In the genomic region with DNA sequence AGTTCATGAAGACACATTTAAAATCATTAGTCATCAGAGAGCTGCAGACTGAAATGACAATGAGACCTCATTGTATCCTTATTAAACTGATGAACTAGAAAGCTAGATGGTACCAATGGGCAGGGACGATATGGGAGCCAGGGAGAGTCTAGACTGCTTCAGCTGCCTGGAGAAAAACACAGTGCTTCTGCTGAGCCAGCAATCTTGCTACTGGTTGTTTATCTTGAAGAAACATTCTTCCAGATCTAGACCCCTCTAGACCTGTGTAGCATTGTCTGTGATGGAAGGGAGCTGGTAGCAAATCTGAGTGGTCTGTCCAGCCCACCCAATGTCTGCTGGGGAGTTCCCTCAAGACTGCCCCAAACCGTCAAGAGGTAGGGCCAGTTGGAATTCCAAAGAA, we compare ENCODE assay signal across 25 cellular contexts. TPM values are rescaled to one million over a fixed set of nuclear protein-coding genes. Genes with fewer than 3 reads are reported as not detected.
A peak's percentile ranks its signal among the peaks of the same experiment; 100 is the strongest.
DNase-seq lines count a peak whose midpoint lies in the region; ATAC-seq, FAIRE-seq and TF ChIP-seq lines count a peak whose summit lies in the region.
"Had no signal": no experiment of that assay in that cellular context is flagged by ENCODE, and none has a peak within 500 bp of the region (broad histone marks: within the 10 kb centered on the region; RNA-seq: fewer than 3 reads in every experiment).

No MANE protein-coding gene starts in this region.

- H3K4me3 Mint-ChIP-seq in activated naive CD8-positive, alpha-beta T cell treated with anti-CD3 and anti-CD28 coated beads, Interleukin-2, amount 10 ng/mL, durations not matched to agents 7 days and 5 days: no peak overlapping the region
- H3K4me3 Mint-ChIP-seq in activated naive CD8-positive, alpha-beta T cell treated with anti-CD3 and anti-CD28 coated beads for 36 hours: no peak overlapping the region
- H3K4me3 Mint-ChIP-seq: CD4-positive, alpha-beta memory T cell had no signal

- H3K27me3 ChIP-seq in BLaER1 (no peaks in the 10 kb centered on the region), K562 (ENCODE audit: control insufficient read depth in 2 of 2, insufficient read depth in 2 of 2, low read length in 2 of 2) (no peaks in the 10 kb centered on the region), neural cell (ENCODE audit: insufficient read depth, low read depth, low read length) (no peaks in the 10 kb centered on the region)

- H3F3A ChIP-seq in neural cell (ENCODE audit: insufficient read depth, low read length, poor library complexity, severe bottlenecking): no peaks in the 10 kb centered on the region

- TF ChIP-seq CTCF in K562 (IDR thresholded peaks at IDR 0.05 in 2 of 3, conservative IDR thresholded peaks at IDR 0.05 in 1 of 3; ENCODE audit: insufficient read depth in 2 of 3, low read depth in 1 of 3, low read length in 3 of 3): no peak
- no peak for TF ChIP-seq CTCF in neural cell (IDR thresholded peaks at IDR 0.05; ENCODE audit: poor library complexity, severe bottlenecking)

- no peak for DNase-seq in activated naive CD8-positive, alpha-beta T cell treated with anti-CD3 and anti-CD28 coated beads, Interleukin-2, amount 10 ng/mL, durations not matched to agents 7 days and 5 days
- no peak for DNase-seq in activated naive CD8-positive, alpha-beta T cell treated with anti-CD3 and anti-CD28 coated beads for 36 hours
- DNase-seq in K562 (ENCODE audit: extremely low read depth in 1 of 4, low spot score in 3 of 4) (no peak), C1 segment of cervical spinal cord (lab: John Stamatoyannopoulos, UW) (no peak)
- no peak for DNase-seq in stimulated activated CD4-positive, alpha-beta T cell treated with anti-CD3 and anti-CD28 coated beads, Interleukin-15, amount 100 ng/mL, for 24 hours
- DNase-seq: 8988T; Calu3; CD4-positive, alpha-beta memory T cell; COR-L47; DMS53; DMS79 treated with DMSO at 0.1 percent for 48 hours; GF-D8; GM23248; H7; HCEC 1CT had no signal

- no peaks in the 10 kb centered on the region for H3K79me2 ChIP-seq in K562 (ENCODE audit: control insufficient read depth, insufficient read depth, low read length)
- no peaks in the 10 kb centered on the region for H3K79me2 ChIP-seq in neural cell (replicated peaks; ENCODE audit: insufficient read depth, low read length)

- POLR2A ChIA-PET in activated naive CD8-positive, alpha-beta T cell treated with anti-CD3 and anti-CD28 coated beads, Interleukin-2, amount 10 ng/mL, durations not matched to agents 7 days and 5 days (lab: Charles Lee): no interaction called here
- POLR2A ChIA-PET in K562 (lab: Yijun Ruan, JAX): interaction anchor here (0.7 to 1.8 kb wide), 5 partner anchors 8 to 417 kb away, joined by 3 to 8 read pairs (median 4); no protein-coding TSS in a partner anchor

- H4K20me1 ChIP-seq in BLaER1 (no peaks in the 10 kb centered on the region), K562 (replicated peaks; ENCODE audit: control insufficient read depth, insufficient read depth, low read length) (no peaks in the 10 kb centered on the region), neural cell (ENCODE audit: insufficient read depth) (no peaks in the 10 kb centered on the region)

- TF ChIP-seq RAD21 in K562 (CRISPR knock-in tag; conservative IDR thresholded peaks at IDR 0.05 in 1 of 2, IDR thresholded peaks at IDR 0.05 in 1 of 2): no peak
- no peak for TF ChIP-seq RAD21 in neural cell (conservative IDR thresholded peaks at IDR 0.05)

- H3K36me3 Mint-ChIP-seq in activated naive CD8-positive, alpha-beta T cell treated with anti-CD3 and anti-CD28 coated beads, Interleukin-2, amount 10 ng/mL, durations not matched to agents 7 days and 5 days: no peaks in the 10 kb centered on the region
- H3K36me3 Mint-ChIP-seq in activated naive CD8-positive, alpha-beta T cell treated with anti-CD3 and anti-CD28 coated beads for 36 hours: no peaks in the 10 kb centered on the region
- H3K36me3 Mint-ChIP-seq: CD4-positive, alpha-beta memory T cell had no signal

- H3K36me3 ChIP-seq in BLaER1 (no peaks in the 10 kb centered on the region), K562 (ENCODE audit: control insufficient read depth, insufficient read depth, low read length) (no peaks in the 10 kb centered on the region), neural cell (ENCODE audit: insufficient read depth, low read length) (no peaks in the 10 kb centered on the region)

- no peak overlapping the region for H3K9ac ChIP-seq in BLaER1
- no peak overlapping the region for H3K9ac ChIP-seq in K562 (ENCODE audit: insufficient read depth in 1 of 2, low read depth in 2 of 2, low read length in 2 of 2)
- no peak overlapping the region for H3K9ac ChIP-seq in neural cell (ENCODE audit: low read length)
- H3K9ac ChIP-seq: GM23248 had no signal

- FAIRE-seq in K562 (lab: Jason Lieb, UNC): no peak
- FAIRE-seq: GM12891, GM18507, H1 had no signal

- H3K4me3 ChIP-seq in BLaER1: no peak overlapping the region
- no peak overlapping the region for H3K4me3 ChIP-seq in K562
- H3K4me3 ChIP-seq in neural cell (ENCODE audit: low read length): no peak overlapping the region
- H3K4me3 ChIP-seq: GM23248 had no signal

- H2AFZ ChIP-seq in K562 (ENCODE audit: low read depth, low read length): no peak overlapping the region
- H2AFZ ChIP-seq in neural cell (ENCODE audit: low read depth, low read length): no peak overlapping the region
- H2AFZ ChIP-seq: GM23248 had no signal

- CTCF ChIA-PET in K562 (lab: Yijun Ruan, JAX; ENCODE audit: low intra/inter-chr PET ratio): no interaction called here

- no peaks in the 10 kb centered on the region for H3K9me2 ChIP-seq in neural cell (ENCODE audit: insufficient read depth, low read length)

- peaks cover 43% of the 10 kb centered on the region for H3K4me1 Mint-ChIP-seq in activated naive CD8-positive, alpha-beta T cell treated with anti-CD3 and anti-CD28 coated beads, Interleukin-2, amount 10 ng/mL, durations not matched to agents 7 days and 5 days
- H3K4me1 Mint-ChIP-seq in activated naive CD8-positive, alpha-beta T cell treated with anti-CD3 and anti-CD28 coated beads for 36 hours: peaks cover 22% of the 10 kb centered on the region

- intact Hi-C loops in K562 (cut with micrococcal nuclease): loop anchor here (5.0 kb wide), 1 partner anchor 45 kb away; the partner anchor contains the start of gene KATNB1

- BruUV-seq in K562 (replicated peaks; lab: Mats Ljungman, UMichigan): no TSS peak

- H3K9me1 ChIP-seq in K562 (ENCODE audit: control insufficient read depth, insufficient read depth, low read length): peaks cover 8% of the 10 kb centered on the region

- in situ Hi-C loops in K562 (cut with MboI): no loop called here

- no peaks in the 10 kb centered on the region for H3K9me3 Mint-ChIP-seq in activated naive CD8-positive, alpha-beta T cell treated with anti-CD3 and anti-CD28 coated beads, Interleukin-2, amount 10 ng/mL, durations not matched to agents 7 days and 5 days
- no peaks in the 10 kb centered on the region for H3K9me3 Mint-ChIP-seq in activated naive CD8-positive, alpha-beta T cell treated with anti-CD3 and anti-CD28 coated beads for 36 hours
- H3K9me3 Mint-ChIP-seq: CD4-positive, alpha-beta memory T cell had no signal

- TF ChIP-seq POLR2A in K562 (conservative IDR thresholded peaks at IDR 0.05): no peak

- H3K4me2 ChIP-seq in BLaER1 (no peak overlapping the region), K562 (ENCODE audit: insufficient read depth, low read length) (peak overlapping the region; percentile 4; the same call in 1 of the 2 replicates), neural cell (ENCODE audit: low read length) (no peak overlapping the region)

- TF ChIP-seq EP300 in K562 (IDR thresholded peaks at IDR 0.05; ENCODE audit: low read length) (no peak), neural cell (conservative IDR thresholded peaks at IDR 0.05; ENCODE audit: poor library complexity, severe bottlenecking) (no peak)

- peak overlapping the region; percentile 89; the same call in 1 of the 2 replicates for H3K27ac ChIP-seq in BLaER1
- no peak overlapping the region for H3K27ac ChIP-seq in K562 (ENCODE audit: extremely low read depth, low read depth, low read length)
- H3K27ac ChIP-seq in neural cell (ENCODE audit: low read length): peak overlapping the region; percentile 33
- H3K27ac ChIP-seq: GM23248 had no signal

- peak overlapping the region; percentile 7 for H3K27ac Mint-ChIP-seq in activated naive CD8-positive, alpha-beta T cell treated with anti-CD3 and anti-CD28 coated beads, Interleukin-2, amount 10 ng/mL, durations not matched to agents 7 days and 5 days
- no peak overlapping the region for H3K27ac Mint-ChIP-seq in activated naive CD8-positive, alpha-beta T cell treated with anti-CD3 and anti-CD28 coated beads for 36 hours

- WGBS in K562 (ENCODE audit: insufficient coverage, low coverage, missing lambda C conversion rate): 21% methylated on average over 2 of the region's 2 CpGs

- H3K4me1 ChIP-seq in BLaER1 (peaks cover 71% of the 10 kb centered on the region), K562 (replicated peaks in 1 of 2; ENCODE audit: control insufficient read depth in 2 of 2, insufficient read depth in 2 of 2, low read length in 2 of 2) (peaks cover 57 to 59% of the 10 kb centered on the region in 2 experiments)

- H3K27me3 Mint-ChIP-seq in activated naive CD8-positive, alpha-beta T cell treated with anti-CD3 and anti-CD28 coated beads, Interleukin-2, amount 10 ng/mL, durations not matched to agents 7 days and 5 days: peaks cover 6% of the 10 kb centered on the region
- H3K27me3 Mint-ChIP-seq in activated naive CD8-positive, alpha-beta T cell treated with anti-CD3 and anti-CD28 coated beads for 36 hours: no peaks in the 10 kb centered on the region

- ATAC-seq in activated naive CD8-positive, alpha-beta T cell treated with anti-CD3 and anti-CD28 coated beads, Interleukin-2, amount 10 ng/mL, durations not matched to agents 7 days and 5 days (ENCODE audit: low read depth): no peak
- ATAC-seq in K562 (no peak), HG02840 (IDR thresholded peaks at IDR 0.05; ENCODE audit: low FRiP score, unreplicated experiment) (no peak)

- no peaks in the 10 kb centered on the region for H3K9me3 ChIP-seq in BLaER1
- 0 out of 2 replicates have a peak, but pooled peaks cover 2% of the 10 kb centered on the region for H3K9me3 ChIP-seq in K562 (replicated peaks; ENCODE audit: control insufficient read depth, insufficient read depth, low read depth, low read length)
- H3K9me3 ChIP-seq in neural cell (ENCODE audit: low read length): no peaks in the 10 kb centered on the region

RNA-seq across cellular contexts. Expression of gene DRC7, which starts 2.0 kb away (rescaled TPM):
- total RNA-seq in activated naive CD8-positive, alpha-beta T cell treated with anti-CD3 and anti-CD28 coated beads, Interleukin-2, amount 10 ng/mL, durations not matched to agents 7 days and 5 days: under 1 TPM in 1 of 2 experiments, not detected in 1; 0.17 TPM
- not detected for total RNA-seq in activated naive CD8-positive, alpha-beta T cell treated with anti-CD3 and anti-CD28 coated beads for 36 hours
- total RNA-seq in K562 (2011; cell fraction: chromatin; rRNA removed; ENCODE audit: low replicate concordance): 0.90 and 1.9 TPM in 2 replicates
- not detected in 2 replicates for total RNA-seq in K562 (2011; cell fraction: nucleolus; rRNA removed)
- total RNA-seq in K562 (2011; cell fraction: nucleoplasm; rRNA removed): 0.15 TPM in 1 of 2 replicates, not detected in the other
- 0.09 TPM in 1 of 2 replicates, not detected in the other for total RNA-seq in K562 (2014; rRNA removed)
- 0.04 TPM in 1 of 2 replicates, not detected in the other for total RNA-seq in K562 (2014; rRNA removed; fragmentation: Illumina TruSeq; extraction: Trizol)
- 0.19 and 0.33 TPM in 2 replicates for total RNA-seq in K562 (2015; rRNA removed; fragmentation: Illumina TruSeq; extraction: Trizol)
- total RNA-seq in K562 (2021): 0.22 and 0.24 TPM in 2 replicates
- 0.13 and 0.53 TPM in 2 replicates for polyA plus RNA-seq in K562 (2011; rRNA removed)
- 0.07 and 0.40 TPM in 2 replicates for polyA plus RNA-seq in K562 (2011; cell fraction: cytosol; rRNA removed)
- 0.65 and 1.0 TPM in 2 replicates for polyA plus RNA-seq in K562 (2011; cell fraction: nucleus; rRNA removed)
- polyA plus RNA-seq in K562 (2012): 0.51 and 1.4 TPM in 2 replicates
- 0.12 and 0.29 TPM in 2 replicates for polyA plus RNA-seq in K562 (2014; fragmentation: Illumina TruSeq; extraction: Trizol)
- not detected for polyA plus RNA-seq in K562 (2014; fragmentation: Nextera tagmentation; extraction: Ambion mirVana)
- polyA plus RNA-seq in K562 (2014; rRNA removed): not detected in 2 replicates
- 0.35 and 0.69 TPM in 2 replicates for polyA minus RNA-seq in K562 (2011; rRNA and poly(A)+ RNA removed)
- not detected in 2 replicates for polyA minus RNA-seq in K562 (2011; cell fraction: cytosol; rRNA and poly(A)+ RNA removed)
- 0.27 and 0.67 TPM in 2 replicates for polyA minus RNA-seq in K562 (2011; cell fraction: nucleus; rRNA and poly(A)+ RNA removed)
- polyA plus RNA-seq in neural cell: 0.10 and 1.4 TPM in 2 replicates
- polyA minus RNA-seq in neural cell: 0.49 and 0.69 TPM in 2 replicates
- total RNA-seq: A673; Calu3; CD4-positive, alpha-beta memory T cell; Daoy; G401; GM23248; H1 had no signal
- polyA plus RNA-seq: BJ; CD4-positive, alpha-beta memory T cell; GM23248 had no signal

RNA-seq across cellular contexts. Expression of gene ADGRG3, which starts 24.5 kb away (rescaled TPM):
- total RNA-seq in activated naive CD8-positive, alpha-beta T cell treated with anti-CD3 and anti-CD28 coated beads, Interleukin-2, amount 10 ng/mL, durations not matched to agents 7 days and 5 days: not detected
- not detected for total RNA-seq in activated naive CD8-positive, alpha-beta T cell treated with anti-CD3 and anti-CD28 coated beads for 36 hours
- 0.40 and 1.00 TPM in 2 replicates for total RNA-seq in K562 (2011; cell fraction: chromatin; rRNA removed; ENCODE audit: low replicate concordance)
- 0.17 and 0.66 TPM in 2 replicates for total RNA-seq in K562 (2011; cell fraction: nucleolus; rRNA removed)
- total RNA-seq in K562 (2011; cell fraction: nucleoplasm; rRNA removed): 0.29 TPM in 1 of 2 replicates, not detected in the other
- not detected in 2 replicates for total RNA-seq in K562 (2014; rRNA removed)
- total RNA-seq in K562 (2014; rRNA removed; fragmentation: Illumina TruSeq; extraction: Trizol): 0.16 TPM in 1 of 2 replicates, not detected in the other
- 0.08 TPM in 1 of 2 replicates, not detected in the other for total RNA-seq in K562 (2015; rRNA removed; fragmentation: Illumina TruSeq; extraction: Trizol)
- total RNA-seq in K562 (2021): 0.09 and 0.16 TPM in 2 replicates
- 0.13 and 0.18 TPM in 2 replicates for polyA plus RNA-seq in K562 (2011; rRNA removed)
- 0.09 and 0.18 TPM in 2 replicates for polyA plus RNA-seq in K562 (2011; cell fraction: cytosol; rRNA removed)
- polyA plus RNA-seq in K562 (2011; cell fraction: nucleus; rRNA removed): 0.51 and 0.59 TPM in 2 replicates
- polyA plus RNA-seq in K562 (2012): 0.03 and 2.0 TPM in 2 replicates
- polyA plus RNA-seq in K562 (2014; fragmentation: Illumina TruSeq; extraction: Trizol): 0.09 and 0.10 TPM in 2 replicates
- under 1 TPM; 0.10 to 0.30 TPM for polyA plus RNA-seq in K562 (2014; fragmentation: Nextera tagmentation; extraction: Ambion mirVana)
- 0.24 and 0.52 TPM in 2 replicates for polyA plus RNA-seq in K562 (2014; rRNA removed)
- polyA minus RNA-seq in K562 (2011; rRNA and poly(A)+ RNA removed): 0.21 TPM in 1 of 2 replicates, not detected in the other
- not detected in 2 replicates for polyA minus RNA-seq in K562 (2011; cell fraction: cytosol; rRNA and poly(A)+ RNA removed)
- 0.27 TPM in 1 of 2 replicates, not detected in the other for polyA minus RNA-seq in K562 (2011; cell fraction: nucleus; rRNA and poly(A)+ RNA removed)
- 0.62 and 0.86 TPM in 2 replicates for polyA plus RNA-seq in neural cell
- 0.49 TPM in 1 of 2 replicates, not detected in the other for polyA minus RNA-seq in neural cell
- total RNA-seq: A673; Calu3; CD4-positive, alpha-beta memory T cell; Daoy; G401; GM23248 had no signal
- polyA plus RNA-seq: BJ; CD4-positive, alpha-beta memory T cell; GM23248 had no signal

RNA-seq across cellular contexts. Expression of gene KATNB1, which starts 42.9 kb away (rescaled TPM):
- total RNA-seq in activated naive CD8-positive, alpha-beta T cell treated with anti-CD3 and anti-CD28 coated beads, Interleukin-2, amount 10 ng/mL, durations not matched to agents 7 days and 5 days: 10 to 100 TPM; 31.1 to 31.4 TPM
- 10 to 100 TPM; 51.2 to 55.5 TPM for total RNA-seq in activated naive CD8-positive, alpha-beta T cell treated with anti-CD3 and anti-CD28 coated beads for 36 hours
- 32.2 and 108 TPM in 2 replicates for total RNA-seq in K562 (2011; cell fraction: chromatin; rRNA removed; ENCODE audit: low replicate concordance)
- 85.9 and 107 TPM in 2 replicates for total RNA-seq in K562 (2011; cell fraction: nucleolus; rRNA removed)
- 35.6 and 47.7 TPM in 2 replicates for total RNA-seq in K562 (2011; cell fraction: nucleoplasm; rRNA removed)
- total RNA-seq in K562 (2014; rRNA removed) (41.7 and 49.9 TPM in 2 replicates), K562 (2014; rRNA removed; fragmentation: Illumina TruSeq; extraction: Trizol) (11.0 and 12.4 TPM in 2 replicates), K562 (2015; rRNA removed; fragmentation: Illumina TruSeq; extraction: Trizol) (16.2 and 19.2 TPM in 2 replicates), K562 (2021) (50.2 and 52.6 TPM in 2 replicates)
- polyA plus RNA-seq in K562 (2011; rRNA removed) (21.9 and 35.8 TPM in 2 replicates), K562 (2014; fragmentation: Illumina TruSeq; extraction: Trizol) (34.2 and 55.7 TPM in 2 replicates), K562 (2014; fragmentation: Nextera tagmentation; extraction: Ambion mirVana) (1 to 10 TPM; 1.2 to 2.6 TPM), K562 (2014; rRNA removed) (39.6 and 48.0 TPM in 2 replicates), neural cell (56.4 and 57.9 TPM in 2 replicates)
- 23.3 and 42.8 TPM in 2 replicates for polyA plus RNA-seq in K562 (2011; cell fraction: cytosol; rRNA removed)
- polyA plus RNA-seq in K562 (2011; cell fraction: nucleus; rRNA removed): 157 and 196 TPM in 2 replicates
- 32.5 and 46.3 TPM in 2 replicates for polyA plus RNA-seq in K562 (2012)
- polyA minus RNA-seq in K562 (2011; rRNA and poly(A)+ RNA removed): 9.4 and 10.4 TPM in 2 replicates
- polyA minus RNA-seq in K562 (2011; cell fraction: cytosol; rRNA and poly(A)+ RNA removed): 17.7 and 29.2 TPM in 2 replicates
- 35.1 and 38.8 TPM in 2 replicates for polyA minus RNA-seq in K562 (2011; cell fraction: nucleus; rRNA and poly(A)+ RNA removed)
- 37.6 and 49.4 TPM in 2 replicates for polyA minus RNA-seq in neural cell
